ENCODE assay signal across 10 cellular contexts in genomic region chr14:23017091-23017490, GRCh38. TPM values are rescaled to one million over a fixed set of nuclear protein-coding genes. Genes with fewer than 3 reads are reported as not detected.
"Had no signal": no experiment of that assay in that cellular context is flagged by ENCODE, and none has a peak within 500 bp of the region (broad histone marks: within the 10 kb centered on the region; RNA-seq: fewer than 3 reads in every experiment).

No MANE protein-coding gene starts in this region.

- ATAC-seq: GM23338, HCT116 had no signal

- H3K4me3 ChIP-seq: GM23338, HAP-1 had no signal

- FAIRE-seq: HTR-8/SVneo had no signal

- H2AFZ ChIP-seq: GM23338 had no signal

- H3K4me3 Mint-ChIP-seq: GM23338, HFFc6, IgD-negative memory B cell had no signal

- H3K27me3 Mint-ChIP-seq: IgD-negative memory B cell had no signal

- H3K27ac Mint-ChIP-seq: GM23338, HFFc6, IgD-negative memory B cell had no signal

- DNase-seq: H7, HFFc6, KBM-7 had no signal

- H3K4me2 ChIP-seq: GM23338 had no signal

- H3K4me1 ChIP-seq: HAP-1 had no signal

- H3K9me3 Mint-ChIP-seq: GM23338, HFFc6, IgD-negative memory B cell had no signal

- H3K9me3 ChIP-seq: HAP-1 had no signal

RNA-seq across cellular contexts. Expression of gene PSMB11, which starts 24.9 kb away (rescaled TPM):
- total RNA-seq: H4, H7, HT-29 had no signal
- polyA plus RNA-seq: GM23338, IgD-negative memory B cell had no signal
